8 cellular contexts compared by ENCODE assay signal in the genomic region with DNA sequence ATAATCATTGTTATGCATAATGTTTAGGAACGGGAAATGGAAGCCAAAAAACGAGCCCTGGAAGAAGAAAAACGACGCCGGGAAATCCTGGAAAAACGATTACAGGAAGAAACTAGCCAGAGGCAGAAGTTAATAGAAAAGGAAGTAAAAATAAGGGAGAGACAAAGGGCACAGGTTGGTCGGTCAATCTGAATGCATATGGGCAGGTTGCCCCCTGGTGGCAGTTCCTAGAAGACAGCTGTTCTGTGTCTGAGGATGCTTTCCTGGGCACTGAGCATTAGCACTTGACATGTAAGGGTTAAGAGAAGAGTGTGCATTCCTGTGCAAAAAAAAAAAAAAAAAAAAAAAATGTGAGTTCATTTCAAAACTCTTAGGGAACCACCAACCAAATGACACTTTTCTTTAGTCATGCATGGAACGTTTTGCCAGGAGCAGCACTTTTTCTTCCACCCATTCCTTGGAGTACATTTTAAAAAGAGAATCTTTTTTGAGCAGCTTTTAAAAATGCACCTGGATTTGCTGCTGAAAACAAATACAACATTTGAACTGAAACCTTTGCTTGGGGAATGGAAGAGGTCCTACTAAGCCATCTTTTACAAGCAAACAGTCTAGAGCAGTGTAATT. TPM values are rescaled to one million over a fixed set of nuclear protein-coding genes. Genes with fewer than 3 reads are reported as not detected.
DNase-seq lines count a peak whose midpoint lies in the region; ATAC-seq, FAIRE-seq and TF ChIP-seq lines count a peak whose summit lies in the region.

No MANE protein-coding gene starts in this region.

- H3K36me3 ChIP-seq in cardiac muscle cell: no peaks in the 10 kb centered on the region
- H3K36me3 ChIP-seq in prostate gland: no peaks in the 10 kb centered on the region

- WGBS in prostate gland: 10% methylated on average over 8 of the region's 8 CpGs

- TF ChIP-seq CTCF in GM12872 (IDR thresholded peaks at IDR 0.05; ENCODE audit: insufficient read depth, low read depth, low read length) (peak; percentile 91), cardiac muscle cell (IDR thresholded peaks at IDR 0.05; ENCODE audit: low read depth, low read length) (peak; percentile 86), prostate gland (IDR thresholded peaks at IDR 0.05) (peak; percentile 82 to 89 (median 86))

- FAIRE-seq in urothelium cell line (lab: Jason Lieb, UNC): peak; percentile 62

- no peaks in the 10 kb centered on the region for H3K9me3 Mint-ChIP-seq in activated naive CD4-positive, alpha-beta T cell treated with anti-CD3 and anti-CD28 coated beads, Interleukin-2, amount 50 U/mL, for 72 hours

- H3K27ac ChIP-seq in cardiac muscle cell (no peak overlapping the region), prostate gland (no peak overlapping the region)

- intact Hi-C loops in prostate gland (cut with DNase I): loop anchor here (2.0 kb wide), 2 partner anchors 107 to 251 kb away; no protein-coding TSS in a partner anchor

- peak overlapping the region in 1 of 2 donors; percentile 33 for H3K27ac Mint-ChIP-seq in activated naive CD4-positive, alpha-beta T cell treated with anti-CD3 and anti-CD28 coated beads, Interleukin-2, amount 50 U/mL, for 72 hours

- peak; percentile 67 for DNase-seq in NCI-H1105 (lab: John Stamatoyannopoulos, UW)
- peak; percentile 69 to 87 for DNase-seq in activated naive CD4-positive, alpha-beta T cell treated with anti-CD3 and anti-CD28 coated beads, Interleukin-2, amount 50 U/mL, for 72 hours (ENCODE audit: low spot score in 2 of 2)
- peak; percentile 87 for DNase-seq in cardiac muscle cell (ENCODE audit: low read depth in 1 of 2, low spot score in 1 of 2)
- peak; percentile 82 for DNase-seq in prostate gland (ENCODE audit: low spot score)
- DNase-seq in urothelium cell line (ENCODE audit: low spot score): peak; percentile 71

- ATAC-seq in HG02642 (IDR thresholded peaks at IDR 0.05; ENCODE audit: poor library complexity, unreplicated experiment) (peak; percentile 94), SK-N-SH treated with all-trans-retinoic acid at 6 μM for 48 hours (peak; percentile 94)
- peak; percentile 58 to 95 for ATAC-seq in activated naive CD4-positive, alpha-beta T cell treated with anti-CD3 and anti-CD28 coated beads, Interleukin-2, amount 50 U/mL, for 72 hours

- H3K4me3 ChIP-seq in cardiac muscle cell: no peak overlapping the region
- H3K4me3 ChIP-seq in prostate gland: no peak overlapping the region

- no peaks in the 10 kb centered on the region for H3K9me3 ChIP-seq in cardiac muscle cell (ENCODE audit: low read depth)
- no peaks in the 10 kb centered on the region for H3K9me3 ChIP-seq in prostate gland

- TF ChIP-seq POLR2A in prostate gland (IDR thresholded peaks at IDR 0.05): no peak

- H3K27me3 ChIP-seq in cardiac muscle cell: no peaks in the 10 kb centered on the region
- H3K27me3 ChIP-seq in prostate gland (replicated peaks; ENCODE audit: insufficient read depth): no peaks in the 10 kb centered on the region

- no peaks in the 10 kb centered on the region for H3K36me3 Mint-ChIP-seq in activated naive CD4-positive, alpha-beta T cell treated with anti-CD3 and anti-CD28 coated beads, Interleukin-2, amount 50 U/mL, for 72 hours

- peaks cover 16% of the 10 kb centered on the region for H3K4me1 ChIP-seq in cardiac muscle cell (ENCODE audit: low read depth)
- no peaks in the 10 kb centered on the region for H3K4me1 ChIP-seq in prostate gland (replicated peaks)

TF ChIP-seq in SK-N-SH treated with all-trans-retinoic acid at 6 μM for 48 hours, 23 proteins besides CTCF, POLR2A, EP300 and RAD21 (continues in another document):
- TF ChIP-seq ISL1 (CRISPR knock-in tag; IDR thresholded peaks at IDR 0.05) (no peak), SNAI2 (CRISPR knock-in tag; IDR thresholded peaks at IDR 0.05) (no peak), ESRRG (CRISPR knock-in tag; IDR thresholded peaks at IDR 0.05) (no peak), ZFP3 (CRISPR knock-in tag; IDR thresholded peaks at IDR 0.05) (no peak), GLIS3 (CRISPR knock-in tag; IDR thresholded peaks at IDR 0.05) (no peak), ARNTL (CRISPR knock-in tag; IDR thresholded peaks at IDR 0.05; ENCODE audit: borderline replicate concordance, low read depth) (no peak), OSR1 (CRISPR knock-in tag; IDR thresholded peaks at IDR 0.05) (no peak), TCF4 (CRISPR knock-in tag; IDR thresholded peaks at IDR 0.05; ENCODE audit: borderline replicate concordance) (no peak), PPARA (CRISPR knock-in tag; IDR thresholded peaks at IDR 0.05; ENCODE audit: borderline replicate concordance) (no peak), ZC3H10 (CRISPR knock-in tag; IDR thresholded peaks at IDR 0.05) (no peak), RARB (CRISPR knock-in tag; IDR thresholded peaks at IDR 0.05) (no peak), ZFP30 (CRISPR knock-in tag; IDR thresholded peaks at IDR 0.05) (no peak)
- TF ChIP-seq, protein P1, sequence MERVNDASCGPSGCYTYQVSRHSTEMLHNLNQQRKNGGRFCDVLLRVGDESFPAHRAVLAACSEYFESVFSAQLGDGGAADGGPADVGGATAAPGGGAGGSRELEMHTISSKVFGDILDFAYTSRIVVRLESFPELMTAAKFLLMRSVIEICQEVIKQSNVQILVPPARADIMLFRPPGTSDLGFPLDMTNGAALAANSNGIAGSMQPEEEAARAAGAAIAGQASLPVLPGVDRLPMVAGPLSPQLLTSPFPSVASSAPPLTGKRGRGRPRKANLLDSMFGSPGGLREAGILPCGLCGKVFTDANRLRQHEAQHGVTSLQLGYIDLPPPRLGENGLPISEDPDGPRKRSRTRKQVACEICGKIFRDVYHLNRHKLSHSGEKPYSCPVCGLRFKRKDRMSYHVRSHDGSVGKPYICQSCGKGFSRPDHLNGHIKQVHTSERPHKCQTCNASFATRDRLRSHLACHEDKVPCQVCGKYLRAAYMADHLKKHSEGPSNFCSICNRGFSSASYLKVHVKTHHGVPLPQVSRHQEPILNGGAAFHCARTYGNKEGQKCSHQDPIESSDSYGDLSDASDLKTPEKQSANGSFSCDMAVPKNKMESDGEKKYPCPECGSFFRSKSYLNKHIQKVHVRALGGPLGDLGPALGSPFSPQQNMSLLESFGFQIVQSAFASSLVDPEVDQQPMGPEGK (CRISPR knock-in tag; IDR thresholded peaks at IDR 0.05; ENCODE audit: borderline replicate concordance): no peak
- TF ChIP-seq, protein P2, sequence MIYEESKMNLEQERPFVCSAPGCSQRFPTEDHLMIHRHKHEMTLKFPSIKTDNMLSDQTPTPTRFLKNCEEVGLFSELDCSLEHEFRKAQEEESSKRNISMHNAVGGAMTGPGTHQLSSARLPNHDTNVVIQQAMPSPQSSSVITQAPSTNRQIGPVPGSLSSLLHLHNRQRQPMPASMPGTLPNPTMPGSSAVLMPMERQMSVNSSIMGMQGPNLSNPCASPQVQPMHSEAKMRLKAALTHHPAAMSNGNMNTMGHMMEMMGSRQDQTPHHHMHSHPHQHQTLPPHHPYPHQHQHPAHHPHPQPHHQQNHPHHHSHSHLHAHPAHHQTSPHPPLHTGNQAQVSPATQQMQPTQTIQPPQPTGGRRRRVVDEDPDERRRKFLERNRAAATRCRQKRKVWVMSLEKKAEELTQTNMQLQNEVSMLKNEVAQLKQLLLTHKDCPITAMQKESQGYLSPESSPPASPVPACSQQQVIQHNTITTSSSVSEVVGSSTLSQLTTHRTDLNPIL (CRISPR knock-in tag; IDR thresholded peaks at IDR 0.05; ENCODE audit: low read depth): no peak
- TF ChIP-seq, protein P3, sequence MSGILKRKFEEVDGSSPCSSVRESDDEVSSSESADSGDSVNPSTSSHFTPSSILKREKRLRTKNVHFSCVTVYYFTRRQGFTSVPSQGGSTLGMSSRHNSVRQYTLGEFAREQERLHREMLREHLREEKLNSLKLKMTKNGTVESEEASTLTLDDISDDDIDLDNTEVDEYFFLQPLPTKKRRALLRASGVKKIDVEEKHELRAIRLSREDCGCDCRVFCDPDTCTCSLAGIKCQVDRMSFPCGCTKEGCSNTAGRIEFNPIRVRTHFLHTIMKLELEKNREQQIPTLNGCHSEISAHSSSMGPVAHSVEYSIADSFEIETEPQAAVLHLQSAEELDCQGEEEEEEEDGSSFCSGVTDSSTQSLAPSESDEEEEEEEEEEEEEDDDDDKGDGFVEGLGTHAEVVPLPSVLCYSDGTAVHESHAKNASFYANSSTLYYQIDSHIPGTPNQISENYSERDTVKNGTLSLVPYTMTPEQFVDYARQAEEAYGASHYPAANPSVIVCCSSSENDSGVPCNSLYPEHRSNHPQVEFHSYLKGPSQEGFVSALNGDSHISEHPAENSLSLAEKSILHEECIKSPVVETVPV (CRISPR knock-in tag; IDR thresholded peaks at IDR 0.05): no peak
- TF ChIP-seq, protein P4, sequence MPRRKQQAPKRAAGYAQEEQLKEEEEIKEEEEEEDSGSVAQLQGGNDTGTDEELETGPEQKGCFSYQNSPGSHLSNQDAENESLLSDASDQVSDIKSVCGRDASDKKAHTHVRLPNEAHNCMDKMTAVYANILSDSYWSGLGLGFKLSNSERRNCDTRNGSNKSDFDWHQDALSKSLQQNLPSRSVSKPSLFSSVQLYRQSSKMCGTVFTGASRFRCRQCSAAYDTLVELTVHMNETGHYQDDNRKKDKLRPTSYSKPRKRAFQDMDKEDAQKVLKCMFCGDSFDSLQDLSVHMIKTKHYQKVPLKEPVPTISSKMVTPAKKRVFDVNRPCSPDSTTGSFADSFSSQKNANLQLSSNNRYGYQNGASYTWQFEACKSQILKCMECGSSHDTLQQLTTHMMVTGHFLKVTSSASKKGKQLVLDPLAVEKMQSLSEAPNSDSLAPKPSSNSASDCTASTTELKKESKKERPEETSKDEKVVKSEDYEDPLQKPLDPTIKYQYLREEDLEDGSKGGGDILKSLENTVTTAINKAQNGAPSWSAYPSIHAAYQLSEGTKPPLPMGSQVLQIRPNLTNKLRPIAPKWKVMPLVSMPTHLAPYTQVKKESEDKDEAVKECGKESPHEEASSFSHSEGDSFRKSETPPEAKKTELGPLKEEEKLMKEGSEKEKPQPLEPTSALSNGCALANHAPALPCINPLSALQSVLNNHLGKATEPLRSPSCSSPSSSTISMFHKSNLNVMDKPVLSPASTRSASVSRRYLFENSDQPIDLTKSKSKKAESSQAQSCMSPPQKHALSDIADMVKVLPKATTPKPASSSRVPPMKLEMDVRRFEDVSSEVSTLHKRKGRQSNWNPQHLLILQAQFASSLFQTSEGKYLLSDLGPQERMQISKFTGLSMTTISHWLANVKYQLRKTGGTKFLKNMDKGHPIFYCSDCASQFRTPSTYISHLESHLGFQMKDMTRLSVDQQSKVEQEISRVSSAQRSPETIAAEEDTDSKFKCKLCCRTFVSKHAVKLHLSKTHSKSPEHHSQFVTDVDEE (CRISPR knock-in tag; IDR thresholded peaks at IDR 0.05): no peak

RNA-seq across cellular contexts. Expression of a gene that starts 11.1 kb away (rescaled TPM):
- total RNA-seq in activated naive CD4-positive, alpha-beta T cell treated with anti-CD3 and anti-CD28 coated beads, Interleukin-2, amount 50 U/mL, for 72 hours: 10 to 100 TPM; 68.1 to 87.6 TPM
- total RNA-seq in cardiac muscle cell: 22.6 and 27.9 TPM in 2 replicates
- polyA plus RNA-seq in cardiac muscle cell: 37.6 and 45.9 TPM in 2 replicates
- 10 to 100 TPM; 36.3 to 40.1 TPM for total RNA-seq in prostate gland

RNA-seq across cellular contexts. Expression of a gene that starts 31.0 kb away (rescaled TPM):
- total RNA-seq in activated naive CD4-positive, alpha-beta T cell treated with anti-CD3 and anti-CD28 coated beads, Interleukin-2, amount 50 U/mL, for 72 hours: 1 to 10 TPM in 1 of 2 donors, under 1 TPM in 1; 0.49 to 6.9 TPM
- total RNA-seq in cardiac muscle cell (1.6 and 4.2 TPM in 2 replicates), prostate gland (1 to 10 TPM in 1 of 2 donors, not detected in 1; 3.2 TPM)
- 1.1 and 1.6 TPM in 2 replicates for polyA plus RNA-seq in cardiac muscle cell
